41 cellular contexts compared by ENCODE assay signal in the genomic region with DNA sequence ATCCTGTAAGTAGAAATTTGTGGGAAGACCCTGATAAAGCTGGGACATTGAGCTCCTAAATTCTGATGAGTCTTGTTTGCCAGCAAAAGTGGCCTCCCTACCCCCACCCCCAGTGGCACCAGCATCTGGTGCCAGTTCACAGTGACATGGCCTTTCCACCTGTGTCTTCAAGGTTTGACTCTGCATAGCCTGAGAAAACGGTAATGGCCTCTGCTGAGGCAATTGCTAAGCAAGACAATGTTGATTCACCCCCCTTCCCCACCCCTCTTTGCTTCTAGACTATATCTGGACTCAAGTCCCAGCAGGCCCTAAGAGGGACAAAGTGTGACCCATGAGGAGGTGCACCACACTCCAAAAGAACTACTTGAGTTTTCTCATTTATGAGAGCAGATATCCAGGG. TPM values are rescaled to one million over a fixed set of nuclear protein-coding genes. Genes with fewer than 3 reads are reported as not detected.
"Had no signal": no experiment of that assay in that cellular context is flagged by ENCODE, and none has a peak within 500 bp of the region (broad histone marks: within the 10 kb centered on the region; RNA-seq: fewer than 3 reads in every experiment).

No MANE protein-coding gene starts in this region.

- H3K4me3 ChIP-seq: adrenal gland, ascending aorta, body of pancreas, breast epithelium, cardiac muscle cell had no signal

- ATAC-seq: activated naive CD4-positive, alpha-beta T cell treated with anti-CD3 and anti-CD28 coated beads, Interleukin-2, amount 50 U/mL, for 72 hours; activated naive CD8-positive, alpha-beta T cell treated with anti-CD3 and anti-CD28 coated beads, Interleukin-2, amount 50 U/mL, for 24 hours; activated T-cell treated with anti-CD3 and anti-CD28 coated beads, Interleukin-2, amount 50 U/mL, for 4 hours; activated T-cell treated with anti-CD3 and anti-CD28 coated beads, Interleukin-2, amount 50 U/mL, for 72 hours; activated T-helper 17 cell treated with anti-CD3 and anti-CD28 coated beads, Interleukin-2, amount 50 U/mL, for 72 hours; body of pancreas had no signal

- H3K27me3 ChIP-seq: adrenal gland, ascending aorta, body of pancreas, brain microvascular endothelial cell, breast epithelium, cardiac muscle cell had no signal

- FAIRE-seq: astrocyte, bronchial epithelial cell had no signal

- H3K4me1 Mint-ChIP-seq: activated naive CD4-positive, alpha-beta T cell treated with anti-CD3 and anti-CD28 coated beads, Interleukin-2, amount 50 U/mL, for 24 hours; activated T-helper 17 cell treated with anti-CD3 and anti-CD28 coated beads, Interleukin-2, amount 50 U/mL, for 72 hours; brain had no signal

- H3K36me3 ChIP-seq: adrenal gland, ascending aorta, brain microvascular endothelial cell, breast epithelium, cardiac muscle cell had no signal

- DNase-seq: activated effector memory CD4-positive, alpha-beta T cell treated with anti-CD3 and anti-CD28 coated beads, Interleukin-2, amount 50 U/mL, for 16 hours; activated effector memory CD4-positive, alpha-beta T cell treated with Interleukin-2 at 50 U/mL for 16 hours; activated gamma-delta T cell; activated gamma-delta T cell treated with Interleukin-2 at 50 U/mL for 16 hours; activated naive CD4-positive, alpha-beta T cell; activated naive CD4-positive, alpha-beta T cell treated with anti-CD3 and anti-CD28 coated beads for 36 hours; activated naive CD4-positive, alpha-beta T cell treated with anti-CD3 and anti-CD28 coated beads, Interleukin-2, amount 10 ng/mL, durations not matched to agents 7 days and 5 days; activated naive CD4-positive, alpha-beta T cell treated with anti-CD3 and anti-CD28 coated beads, Interleukin-2, amount 50 U/mL, for 16 hours; activated naive CD4-positive, alpha-beta T cell treated with Interleukin-2 at 50 U/mL for 16 hours; activated naive CD8-positive, alpha-beta T cell treated with anti-CD3 and anti-CD28 coated beads for 36 hours; activated naive CD8-positive, alpha-beta T cell treated with anti-CD3 and anti-CD28 coated beads, Interleukin-2, amount 10 ng/mL, durations not matched to agents 7 days and 5 days; activated naive CD8-positive, alpha-beta T cell treated with anti-CD3 and anti-CD28 coated beads, Interleukin-2, amount 50 U/mL, for 24 hours; activated T-cell treated with anti-CD3 and anti-CD28 coated beads, Interleukin-2, amount 50 U/mL, for 1 hour; activated T-cell treated with anti-CD3 and anti-CD28 coated beads, Interleukin-2, amount 50 U/mL, for 24 hours; activated T-cell treated with anti-CD3 and anti-CD28 coated beads, Interleukin-2, amount 50 U/mL, for 4 hours; activated T-cell treated with anti-CD3 and anti-CD28 coated beads, Interleukin-2, amount 50 U/mL, for 48 hours; activated T-cell treated with anti-CD3 and anti-CD28 coated beads, Interleukin-2, amount 50 U/mL, for 72 hours; adrenal gland; amniotic stem cell; amygdala; anterior cingulate cortex; aorta; body of pancreas; brain microvascular endothelial cell; caudate nucleus; central memory CD4-positive, alpha-beta T cell; cerebellar nuclear complex had no signal

- H3K4me3 Mint-ChIP-seq: activated naive CD4-positive, alpha-beta T cell treated with anti-CD3 and anti-CD28 coated beads for 36 hours; activated naive CD4-positive, alpha-beta T cell treated with anti-CD3 and anti-CD28 coated beads, Interleukin-2, amount 10 ng/mL, durations not matched to agents 7 days and 5 days; activated naive CD4-positive, alpha-beta T cell treated with anti-CD3 and anti-CD28 coated beads, Interleukin-2, amount 50 U/mL, for 24 hours; activated naive CD8-positive, alpha-beta T cell; activated naive CD8-positive, alpha-beta T cell treated with anti-CD3 and anti-CD28 coated beads for 36 hours; activated naive CD8-positive, alpha-beta T cell treated with anti-CD3 and anti-CD28 coated beads, Interleukin-2, amount 10 ng/mL, durations not matched to agents 7 days and 5 days; activated naive CD8-positive, alpha-beta T cell treated with anti-CD3 and anti-CD28 coated beads, Interleukin-2, amount 50 U/mL, for 24 hours; activated T-cell treated with anti-CD3 and anti-CD28 coated beads, Interleukin-2, amount 50 U/mL, for 24 hours; activated T-cell treated with anti-CD3 and anti-CD28 coated beads, Interleukin-2, amount 50 U/mL, for 4 hours; activated T-cell treated with anti-CD3 and anti-CD28 coated beads, Interleukin-2, amount 50 U/mL, for 72 hours; activated T-helper 1 cell treated with anti-CD3 and anti-CD28 coated beads, Interleukin-12 subunit alpha, Interleukin-12 subunit beta, Interleukin-2, Interleukin-4 antibody, amounts not matched to agents 30 ng/mL and 10 ng/mL and 1 ng/mL, durations not matched to agents 14 hours and 24 hours and 36 hours; activated T-helper 17 cell treated with anti-CD3 and anti-CD28 coated beads, Interleukin-2, amount 50 U/mL, for 72 hours; brain; central memory CD8-positive, alpha-beta T cell had no signal

- H3K27me3 Mint-ChIP-seq: activated naive CD4-positive, alpha-beta T cell treated with anti-CD3 and anti-CD28 coated beads, Interleukin-2, amount 10 ng/mL, durations not matched to agents 7 days and 5 days; activated naive CD4-positive, alpha-beta T cell treated with anti-CD3 and anti-CD28 coated beads, Interleukin-2, amount 50 U/mL, for 24 hours; activated naive CD8-positive, alpha-beta T cell; activated naive CD8-positive, alpha-beta T cell treated with anti-CD3 and anti-CD28 coated beads for 36 hours; activated naive CD8-positive, alpha-beta T cell treated with anti-CD3 and anti-CD28 coated beads, Interleukin-2, amount 10 ng/mL, durations not matched to agents 7 days and 5 days; activated naive CD8-positive, alpha-beta T cell treated with anti-CD3 and anti-CD28 coated beads, Interleukin-2, amount 50 U/mL, for 24 hours; activated T-cell treated with anti-CD3 and anti-CD28 coated beads, Interleukin-2, amount 50 U/mL, for 24 hours; brain; central memory CD8-positive, alpha-beta T cell had no signal

- H3K9me3 ChIP-seq: adrenal gland, ascending aorta, body of pancreas, breast epithelium had no signal

- H3K27ac Mint-ChIP-seq: activated naive CD4-positive, alpha-beta T cell treated with anti-CD3 and anti-CD28 coated beads for 36 hours; activated naive CD4-positive, alpha-beta T cell treated with anti-CD3 and anti-CD28 coated beads, Interleukin-2, amount 10 ng/mL, durations not matched to agents 7 days and 5 days; activated naive CD4-positive, alpha-beta T cell treated with anti-CD3 and anti-CD28 coated beads, Interleukin-2, amount 50 U/mL, for 24 hours; activated naive CD4-positive, alpha-beta T cell treated with anti-CD3 and anti-CD28 coated beads, Interleukin-2, amount 50 U/mL, for 72 hours; activated naive CD8-positive, alpha-beta T cell; activated naive CD8-positive, alpha-beta T cell treated with anti-CD3 and anti-CD28 coated beads for 36 hours; activated naive CD8-positive, alpha-beta T cell treated with anti-CD3 and anti-CD28 coated beads, Interleukin-2, amount 10 ng/mL, durations not matched to agents 7 days and 5 days; activated naive CD8-positive, alpha-beta T cell treated with anti-CD3 and anti-CD28 coated beads, Interleukin-2, amount 50 U/mL, for 24 hours; activated T-cell treated with anti-CD3 and anti-CD28 coated beads, Interleukin-2, amount 50 U/mL, for 24 hours; activated T-cell treated with anti-CD3 and anti-CD28 coated beads, Interleukin-2, amount 50 U/mL, for 72 hours; activated T-helper 1 cell treated with anti-CD3 and anti-CD28 coated beads, Interleukin-12 subunit alpha, Interleukin-12 subunit beta, Interleukin-2, Interleukin-4 antibody, amounts not matched to agents 30 ng/mL and 10 ng/mL and 1 ng/mL, durations not matched to agents 14 hours and 24 hours and 36 hours; activated T-helper 17 cell treated with anti-CD3 and anti-CD28 coated beads, Interleukin-2, amount 50 U/mL, for 72 hours; activated T-helper 2 cell treated with anti-CD3 and anti-CD28 coated beads, Interferon-gamma antibody, Interleukin-2, Interleukin-4, amounts not matched to agents 10 μg/mL and 5 μg/mL and 100 μg/mL, durations not matched to agents 14 hours and 24 hours and 36 hours; brain had no signal

- H3K4me1 ChIP-seq: adrenal gland, ascending aorta, body of pancreas, breast epithelium had no signal

- H3K9me3 Mint-ChIP-seq: activated naive CD4-positive, alpha-beta T cell treated with anti-CD3 and anti-CD28 coated beads for 36 hours; activated naive CD4-positive, alpha-beta T cell treated with anti-CD3 and anti-CD28 coated beads, Interleukin-2, amount 10 ng/mL, durations not matched to agents 7 days and 5 days; activated naive CD4-positive, alpha-beta T cell treated with anti-CD3 and anti-CD28 coated beads, Interleukin-2, amount 50 U/mL, for 24 hours; activated naive CD8-positive, alpha-beta T cell treated with anti-CD3 and anti-CD28 coated beads for 36 hours; activated naive CD8-positive, alpha-beta T cell treated with anti-CD3 and anti-CD28 coated beads, Interleukin-2, amount 10 ng/mL, durations not matched to agents 7 days and 5 days; activated naive CD8-positive, alpha-beta T cell treated with anti-CD3 and anti-CD28 coated beads, Interleukin-2, amount 50 U/mL, for 24 hours; activated T-cell treated with anti-CD3 and anti-CD28 coated beads, Interleukin-2, amount 50 U/mL, for 24 hours; activated T-cell treated with anti-CD3 and anti-CD28 coated beads, Interleukin-2, amount 50 U/mL, for 4 hours; activated T-cell treated with anti-CD3 and anti-CD28 coated beads, Interleukin-2, amount 50 U/mL, for 72 hours; activated T-helper 2 cell treated with anti-CD3 and anti-CD28 coated beads, Interferon-gamma antibody, Interleukin-2, Interleukin-4, amounts not matched to agents 10 μg/mL and 5 μg/mL and 100 μg/mL, durations not matched to agents 14 hours and 24 hours and 36 hours; central memory CD8-positive, alpha-beta T cell had no signal

- H3K27ac ChIP-seq: adrenal gland, ascending aorta, body of pancreas, brain microvascular endothelial cell, breast epithelium, cardiac muscle cell had no signal

- H3K36me3 Mint-ChIP-seq: activated naive CD4-positive, alpha-beta T cell treated with anti-CD3 and anti-CD28 coated beads, Interleukin-2, amount 10 ng/mL, durations not matched to agents 7 days and 5 days; activated naive CD4-positive, alpha-beta T cell treated with anti-CD3 and anti-CD28 coated beads, Interleukin-2, amount 50 U/mL, for 24 hours; activated naive CD4-positive, alpha-beta T cell treated with anti-CD3 and anti-CD28 coated beads, Interleukin-2, amount 50 U/mL, for 72 hours; activated naive CD8-positive, alpha-beta T cell; activated naive CD8-positive, alpha-beta T cell treated with anti-CD3 and anti-CD28 coated beads for 36 hours; activated naive CD8-positive, alpha-beta T cell treated with anti-CD3 and anti-CD28 coated beads, Interleukin-2, amount 10 ng/mL, durations not matched to agents 7 days and 5 days; brain had no signal

RNA-seq across cellular contexts. Expression of a gene that starts 48.0 kb away (rescaled TPM):
- total RNA-seq: bronchial epithelial cell, chondrocyte had no signal
- polyA plus RNA-seq: cardiac muscle cell had no signal
